ENCODE assay signal across 14 cellular contexts in the genomic region with DNA sequence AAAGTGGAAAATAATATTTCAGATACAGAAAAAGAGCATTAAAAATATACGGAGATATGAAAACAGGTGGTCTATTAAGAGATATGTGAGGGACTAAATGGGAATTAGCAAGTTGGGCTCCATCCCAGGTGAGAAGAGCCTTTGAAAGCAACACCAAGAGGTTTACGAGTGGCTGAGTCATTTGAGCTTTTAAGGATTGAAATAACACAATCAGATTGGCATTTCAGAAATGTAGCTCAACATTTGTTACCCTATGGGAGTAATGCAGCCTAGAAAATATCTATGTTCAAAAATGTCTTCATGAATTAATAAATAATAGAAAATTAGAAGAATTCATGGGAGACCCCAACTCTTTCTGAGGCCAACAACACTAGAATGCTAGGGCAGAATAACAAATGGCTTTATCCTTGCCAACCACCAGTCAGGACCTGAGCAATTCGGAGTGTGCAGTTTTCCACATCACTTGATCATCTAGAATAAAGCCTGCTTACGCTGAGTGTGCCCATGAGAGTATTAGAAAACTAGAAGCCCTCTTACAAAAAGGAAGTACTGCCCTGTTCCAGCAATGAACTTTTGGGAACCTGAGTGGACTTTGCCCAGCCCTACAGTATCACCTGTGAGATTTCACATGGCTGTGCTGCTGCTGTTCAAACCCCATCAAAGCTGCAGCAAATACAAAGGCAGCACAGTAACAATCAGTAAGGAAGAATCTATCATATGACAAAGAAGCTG.
DNase-seq lines count a peak whose midpoint lies in the region; ATAC-seq and TF ChIP-seq lines count a peak whose summit lies in the region.
"Had no signal": no experiment of that assay in that cellular context is flagged by ENCODE, and none has a peak within 500 bp of the region (broad histone marks: within the 10 kb centered on the region; RNA-seq: fewer than 3 reads in every experiment).

No MANE protein-coding gene starts in this region.

- in situ Hi-C loops in ACHN (cut with HindIII; ENCODE audit: low pct_ligation_motif_present, low pct_unique_long_range_greater_than_20kb, low sequenced_read_pairs) = no loop called here

- H3K4me3 ChIP-seq in SK-N-SH (ENCODE audit: low read depth in 2 of 2, low read length in 1 of 2) (no peak overlapping the region), left lung (no peak overlapping the region), suprapubic skin (no peak overlapping the region)
- H3K4me3 ChIP-seq: HAP-1, psoas muscle had no signal

- no peak overlapping the region for H3K4me2 ChIP-seq in SK-N-SH

- H3K9ac ChIP-seq in SK-N-SH = no peak overlapping the region

- peaks cover 26% of the 10 kb centered on the region; the same call in 1 of the 2 replicates for H3K4me1 Mint-ChIP-seq in HFFc6 (ENCODE audit: low read depth)
- H3K4me1 Mint-ChIP-seq in CD14-positive monocyte = peaks cover 2% of the 10 kb centered on the region
- H3K4me1 Mint-ChIP-seq: T-helper 17 cell had no signal

- H3K9me3 Mint-ChIP-seq in HFFc6 (no peaks in the 10 kb centered on the region; the same call in 1 of the 2 replicates), CD14-positive monocyte (peaks cover 0 to 3% (median 0%) of the 10 kb centered on the region in 7 donors)

- CTCF ChIA-PET in SK-N-SH (lab: Yijun Ruan, JAX) = interaction anchor here (0.9 kb wide), 1 partner anchor 157 kb away, joined by 3 read pairs; no protein-coding TSS in a partner anchor

- H3K36me3 Mint-ChIP-seq in HFFc6 (ENCODE audit: low read depth) = no peaks in the 10 kb centered on the region
- no peaks in the 10 kb centered on the region for H3K36me3 Mint-ChIP-seq in CD14-positive monocyte

- intact Hi-C loops in left lung (cut with DNase I) = no loop called here
- intact Hi-C loops in CD14-positive monocyte (cut with micrococcal nuclease) = no loop called here

- ATAC-seq in left lung = peak; percentile 87
- no peak for ATAC-seq in GM21528 (IDR thresholded peaks at IDR 0.05; ENCODE audit: low FRiP score, unreplicated experiment)
- ATAC-seq: psoas muscle, T-helper 17 cell had no signal

- no peak for TF ChIP-seq RAD21 in SK-N-SH (IDR thresholded peaks at IDR 0.05; ENCODE audit: low read length)

- no peaks in the 10 kb centered on the region for H3F3A ChIP-seq in SK-N-SH (replicated peaks; ENCODE audit: insufficient read depth)

- H3K27ac ChIP-seq in SK-N-SH (ENCODE audit: low read depth in 2 of 2, low read length in 1 of 2) = no peak overlapping the region
- peak overlapping the region; percentile 20 to 34 for H3K27ac ChIP-seq in left lung
- no peak overlapping the region for H3K27ac ChIP-seq in suprapubic skin
- H3K27ac ChIP-seq: psoas muscle had no signal

- no peak overlapping the region for H3K4me3 Mint-ChIP-seq in HFFc6
- no peak overlapping the region for H3K4me3 Mint-ChIP-seq in CD14-positive monocyte
- H3K4me3 Mint-ChIP-seq: T-helper 17 cell had no signal

- H3K79me2 ChIP-seq in SK-N-SH (ENCODE audit: insufficient read depth) = no peaks in the 10 kb centered on the region

- H4K20me1 ChIP-seq in SK-N-SH (ENCODE audit: insufficient read depth) = no peaks in the 10 kb centered on the region

- no peak for TF ChIP-seq EP300 in SK-N-SH (IDR thresholded peaks at IDR 0.05; ENCODE audit: borderline replicate concordance in 1 of 2, low read depth in 1 of 2, low read length in 1 of 2)
- no peak for TF ChIP-seq EP300 in suprapubic skin (IDR thresholded peaks at IDR 0.05)

- H3K27ac Mint-ChIP-seq in HFFc6 = no peak overlapping the region
- H3K27ac Mint-ChIP-seq in CD14-positive monocyte = no peak overlapping the region
- H3K27ac Mint-ChIP-seq: T-helper 17 cell had no signal

- H2AFZ ChIP-seq in SK-N-SH (ENCODE audit: low read depth) = no peak overlapping the region

- no peaks in the 10 kb centered on the region for H3K27me3 ChIP-seq in SK-N-SH (ENCODE audit: insufficient read depth)
- no peaks in the 10 kb centered on the region for H3K27me3 ChIP-seq in left lung
- no peaks in the 10 kb centered on the region for H3K27me3 ChIP-seq in suprapubic skin

- H3K36me3 ChIP-seq in SK-N-SH (replicated peaks in 1 of 2; ENCODE audit: control insufficient read depth in 1 of 2, insufficient read depth in 2 of 2, low read length in 1 of 2) (no peaks in the 10 kb centered on the region), left lung (no peaks in the 10 kb centered on the region), suprapubic skin (no peaks in the 10 kb centered on the region)
- H3K36me3 ChIP-seq: HAP-1 had no signal

- H3K27me3 Mint-ChIP-seq in HFFc6 (ENCODE audit: insufficient read depth) = peaks cover 1% of the 10 kb centered on the region; the same call in 1 of the 2 replicates
- H3K27me3 Mint-ChIP-seq in CD14-positive monocyte (ENCODE audit: low read depth in 3 of 3) = peaks cover 2 to 20% (median 12%) of the 10 kb centered on the region in 3 donors

- POLR2A ChIA-PET in SK-N-SH (lab: Yijun Ruan, JAX) = no interaction called here

- TF ChIP-seq POLR2A in suprapubic skin (IDR thresholded peaks at IDR 0.05) = no peak

- DNase-seq in ACHN (peak; percentile 87), HFFc6 (peak; percentile 39), SK-N-SH (no peak), left lung (no peak), suprapubic skin (ENCODE audit: low spot score in 2 of 2) (no peak), activated T-cell treated with anti-CD3 and anti-CD28 coated beads for 4 hours (no peak), CD14-positive monocyte (ENCODE audit: low spot score) (no peak)
- DNase-seq: activated CD4-positive, alpha-beta T cell treated with anti-CD3 and anti-CD28 coated beads, Interleukin-2, amount 50 U/mL, for 1 hour; hippocampal formation; NCI-H1694; psoas muscle; T-helper 17 cell had no signal

- 77% methylated on average over 4 of the region's 4 CpGs for whole genome bisulfite sequencing in SK-N-SH (ENCODE audit: low lambda C conversion rate)
- 69% methylated on average over 4 of the region's 4 CpGs for WGBS in suprapubic skin

- H3K4me1 ChIP-seq in SK-N-SH (ENCODE audit: control insufficient read depth in 1 of 2, insufficient read depth in 2 of 2, low read depth in 1 of 2, low read length in 1 of 2) (peaks cover 4 to 8% of the 10 kb centered on the region in 2 experiments; a peak in 3 of 4 replicates), left lung (no peaks in the 10 kb centered on the region), suprapubic skin (no peaks in the 10 kb centered on the region)
- H3K4me1 ChIP-seq: HAP-1, psoas muscle had no signal

- TF ChIP-seq CTCF in HFFc6 (IDR thresholded peaks at IDR 0.05) (no peak), SK-N-SH (IDR thresholded peaks at IDR 0.05) (no peak), left lung (IDR thresholded peaks at IDR 0.05) (no peak), suprapubic skin (IDR thresholded peaks at IDR 0.05) (no peak), CD14-positive monocyte (IDR thresholded peaks at IDR 0.05) (no peak)

- no peaks in the 10 kb centered on the region for H3K9me2 ChIP-seq in SK-N-SH

- H3K9me3 ChIP-seq in SK-N-SH (no peaks in the 10 kb centered on the region), left lung (no peaks in the 10 kb centered on the region), suprapubic skin (no peaks in the 10 kb centered on the region)
- H3K9me3 ChIP-seq: HAP-1, psoas muscle had no signal

TF ChIP-seq in SK-N-SH, 30 proteins besides CTCF, POLR2A, EP300 and RAD21:
- no peak for TF ChIP-seq GABPA (IDR thresholded peaks at IDR 0.05; ENCODE audit: low read depth)
- peak; percentile 16; the same call in 1 of the 2 replicates for TF ChIP-seq FOSL2 (IDR thresholded peaks at IDR 0.05; ENCODE audit: borderline replicate concordance, low read depth)
- no peak for TF ChIP-seq ELF1 (IDR thresholded peaks at IDR 0.05)

Comparison
In these comparisons a context has a peak if more than half of its experiments do, and no peak if none do; other contexts are left out.
1. DNase-seq: peak in ACHN (single experiment) and HFFc6 (single experiment); none in SK-N-SH (single experiment), left lung (0 of 2), suprapubic skin (0 of 2), activated T-cell treated with anti-CD3 and anti-CD28 coated beads for 4 hours (single experiment) and CD14-positive monocyte (single experiment).
2. H3K27ac ChIP-seq: peak in left lung (2 of 2); none in SK-N-SH (0 of 2) and suprapubic skin (single experiment).